In the genomic region with DNA sequence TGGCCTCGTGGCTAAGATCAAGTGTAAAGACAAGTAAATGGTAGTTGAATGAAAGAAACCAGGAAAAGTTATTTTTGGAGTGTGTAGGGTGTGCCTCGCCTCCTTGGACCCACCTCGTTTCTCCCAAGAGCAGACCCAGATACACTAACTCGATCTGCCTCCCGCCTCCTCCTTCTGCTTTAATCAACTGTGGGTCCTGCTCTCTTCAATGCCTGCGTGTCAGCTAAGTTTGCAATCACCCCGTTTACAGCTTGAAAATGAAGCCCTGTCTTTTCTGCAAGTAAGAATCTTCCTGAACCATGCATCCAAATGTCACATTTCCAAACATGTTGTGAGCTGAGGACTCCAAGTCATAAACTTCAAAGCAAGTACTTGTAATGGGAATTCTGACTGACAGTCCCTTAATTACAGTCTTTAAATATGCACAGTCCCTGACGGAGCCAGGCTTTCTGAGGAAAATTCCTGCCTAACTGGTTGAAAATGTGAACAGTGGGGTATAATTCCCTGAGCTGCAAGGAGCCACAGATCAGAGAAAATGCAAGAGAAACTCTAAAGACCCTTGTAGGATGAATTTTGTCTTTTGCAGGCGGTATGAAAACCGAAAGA, we compare ENCODE assay signal across 21 cellular contexts.
"Had no signal": no experiment of that assay in that cellular context is flagged by ENCODE, and none has a peak within 500 bp of the region (broad histone marks: within the 10 kb centered on the region; RNA-seq: fewer than 3 reads in every experiment).

No MANE protein-coding gene starts in this region.

- H3K27ac ChIP-seq: breast epithelium, gastrocnemius medialis, heart right ventricle, left lung, prostate gland, right lobe of liver had no signal

- H3K27ac Mint-ChIP-seq: activated B cell treated with CpG ODN at 0.5 μM for 24 hours; activated CD4-positive, alpha-beta T cell treated with anti-CD3 and anti-CD28 coated beads, Interleukin-2, amount 10 ng/mL, durations not matched to agents 7 days and 5 days; activated T-helper 17 cell treated with anti-CD3 and anti-CD28 coated beads, Interleukin-2, amount 50 U/mL, for 72 hours; naive thymus-derived CD4-positive, alpha-beta T cell; T-helper 17 cell had no signal

- H3K36me3 Mint-ChIP-seq: naive thymus-derived CD4-positive, alpha-beta T cell had no signal

- H3K4me3 Mint-ChIP-seq: activated B cell treated with CpG ODN at 0.5 μM for 24 hours; activated CD4-positive, alpha-beta T cell treated with anti-CD3 and anti-CD28 coated beads, Interleukin-2, amount 10 ng/mL, durations not matched to agents 7 days and 5 days; activated T-helper 17 cell treated with anti-CD3 and anti-CD28 coated beads, Interleukin-2, amount 50 U/mL, for 72 hours; naive thymus-derived CD4-positive, alpha-beta T cell; T-helper 17 cell had no signal

- H3K4me2 ChIP-seq: smooth muscle cell had no signal

- DNase-seq: activated B cell treated with CpG ODN at 0.5 μM for 24 hours; activated CD4-positive, alpha-beta T cell treated with anti-CD3 and anti-CD28 coated beads, Interleukin-2, amount 10 ng/mL, durations not matched to agents 7 days and 5 days; activated naive CD4-positive, alpha-beta T cell treated with Interleukin-2 at 50 U/mL for 16 hours; aorta; erythroblast; gastrocnemius medialis; heart right ventricle; left lung; mucosa of descending colon; naive thymus-derived CD4-positive, alpha-beta T cell; occipital lobe; right lobe of liver; stimulated activated CD4-positive, alpha-beta T cell treated with anti-CD3 and anti-CD28 coated beads, Interleukin-4, amount 100 ng/mL, for 4 hours; stimulated activated CD8-positive, alpha-beta memory T cell treated with anti-CD3 and anti-CD28 coated beads, Interleukin-4, amount 100 ng/mL, for 48 hours; stimulated activated naive CD8-positive, alpha-beta T cell treated with anti-CD3 and anti-CD28 coated beads, Interleukin-15, Interleukin-2, amounts not matched to agents 100 U/mL and 50 U/mL, for 24 hours; T-helper 17 cell; trophoblast cell had no signal

- H3K9me3 Mint-ChIP-seq: activated CD4-positive, alpha-beta T cell treated with anti-CD3 and anti-CD28 coated beads, Interleukin-2, amount 10 ng/mL, durations not matched to agents 7 days and 5 days; activated T-helper 17 cell treated with anti-CD3 and anti-CD28 coated beads, Interleukin-2, amount 50 U/mL, for 72 hours had no signal

- H3K4me3 ChIP-seq: breast epithelium, gastrocnemius medialis, heart right ventricle, left lung, mucosa of descending colon, prostate gland, right lobe of liver, smooth muscle cell had no signal

- H3K4me1 ChIP-seq: breast epithelium, gastrocnemius medialis, heart right ventricle, left lung, prostate gland, right lobe of liver had no signal

- H3K27me3 Mint-ChIP-seq: activated B cell treated with CpG ODN at 0.5 μM for 24 hours had no signal

- H3K27me3 ChIP-seq: right lobe of liver had no signal

- ATAC-seq: activated T-helper 17 cell treated with anti-CD3 and anti-CD28 coated beads, Interleukin-2, amount 50 U/mL, for 72 hours; gastrocnemius medialis; heart right ventricle; left lung; mucosa of descending colon; naive thymus-derived CD4-positive, alpha-beta T cell; right lobe of liver; stimulated activated naive CD8-positive, alpha-beta T cell treated with anti-CD3 and anti-CD28 coated beads, Interleukin-15, Interleukin-2, amounts not matched to agents 100 U/mL and 50 U/mL, for 24 hours; T-helper 17 cell had no signal

- H3K36me3 ChIP-seq: breast epithelium, gastrocnemius medialis, heart right ventricle, left lung, prostate gland, right lobe of liver had no signal

- H3K4me1 Mint-ChIP-seq: activated B cell treated with CpG ODN at 0.5 μM for 24 hours; activated CD4-positive, alpha-beta T cell treated with anti-CD3 and anti-CD28 coated beads, Interleukin-2, amount 10 ng/mL, durations not matched to agents 7 days and 5 days; activated T-helper 17 cell treated with anti-CD3 and anti-CD28 coated beads, Interleukin-2, amount 50 U/mL, for 72 hours; T-helper 17 cell had no signal
